ENCODE assay signal across 27 cellular contexts in the genomic region with DNA sequence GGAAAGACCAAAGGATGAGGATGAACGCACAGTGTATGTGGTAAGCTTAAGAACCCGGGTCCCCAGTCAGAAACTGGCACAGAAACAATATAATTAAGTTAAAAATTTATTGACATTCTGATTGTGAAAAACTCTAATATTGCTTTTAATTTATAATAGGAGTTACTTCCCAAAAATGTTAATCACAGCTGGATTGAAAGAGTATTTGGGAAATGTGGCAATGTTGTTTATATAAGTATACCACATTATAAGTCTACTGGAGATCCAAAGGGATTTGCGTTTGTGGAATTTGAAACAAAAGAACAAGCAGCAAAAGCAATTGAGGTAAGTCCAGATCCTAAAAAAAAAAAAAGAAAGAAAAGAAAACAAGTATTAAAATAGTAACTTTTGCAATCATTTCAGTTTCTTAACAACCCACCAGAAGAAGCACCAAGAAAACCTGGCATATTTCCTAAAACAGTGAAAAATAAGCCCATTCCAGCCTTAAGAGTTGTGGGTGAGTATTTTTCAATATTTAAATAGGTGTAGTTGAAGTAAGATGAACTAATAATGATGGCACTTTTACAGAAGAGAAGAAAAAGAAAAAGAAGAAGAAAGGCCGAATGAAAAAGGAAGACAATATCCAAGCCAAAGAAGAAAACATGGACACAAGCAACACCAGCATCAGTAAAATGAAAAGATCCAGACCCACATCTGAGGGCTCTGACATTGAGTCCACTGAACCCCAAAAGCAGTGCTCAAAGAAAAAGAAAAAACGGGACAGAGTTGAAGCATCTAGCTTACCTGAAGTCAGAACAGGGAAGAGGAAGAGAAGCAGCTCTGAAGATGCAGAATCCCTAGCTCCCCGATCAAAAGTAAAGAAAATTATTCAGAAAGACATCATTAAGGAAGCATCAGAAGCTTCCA. TPM values are rescaled to one million over a fixed set of nuclear protein-coding genes. Genes with fewer than 3 reads are reported as not detected.
DNase-seq lines count a peak whose midpoint lies in the region; ATAC-seq, FAIRE-seq and TF ChIP-seq lines count a peak whose summit lies in the region.
"Had no signal": no experiment of that assay in that cellular context is flagged by ENCODE, and none has a peak within 500 bp of the region (broad histone marks: within the 10 kb centered on the region; RNA-seq: fewer than 3 reads in every experiment).

No MANE protein-coding gene starts in this region.

- TSS peak; percentile 88 for BruUV-seq in Calu3 (replicated peaks; lab: Mats Ljungman, UMichigan)

- TF ChIP-seq POLR2A in H54 (IDR thresholded peaks at IDR 0.05; ENCODE audit: low read depth, low read length) (no peak), GM18505 (IDR thresholded peaks at IDR 0.05; ENCODE audit: borderline replicate concordance, extremely low read depth, insufficient read depth, insufficient read length) (no peak)

- H3K36me3 Mint-ChIP-seq in Calu3 (ENCODE audit: insufficient read depth, unreplicated experiment), result no peaks in the 10 kb centered on the region
- peaks cover 54% of the 10 kb centered on the region for H3K36me3 Mint-ChIP-seq in central memory CD8-positive, alpha-beta T cell (ENCODE audit: insufficient read depth)

- no peaks in the 10 kb centered on the region for H3K4me1 Mint-ChIP-seq in Calu3 (ENCODE audit: low read depth, unreplicated experiment)
- H3K4me1 Mint-ChIP-seq in central memory CD8-positive, alpha-beta T cell, result peaks cover 12% of the 10 kb centered on the region

- ATAC-seq in central memory CD8-positive, alpha-beta T cell (replicated peaks; ENCODE audit: extremely low read depth, poor library complexity, severe bottlenecking), result no peak
- ATAC-seq in GM18505 (IDR thresholded peaks at IDR 0.05; ENCODE audit: unreplicated experiment), result no peak
- ATAC-seq in GM21381 (IDR thresholded peaks at IDR 0.05; ENCODE audit: unreplicated experiment), result no peak
- ATAC-seq: foreskin keratinocyte, left ventricle myocardium superior, sciatic nerve had no signal

- H3K4me1 ChIP-seq in HUES6 (ENCODE audit: control insufficient read depth, insufficient read depth, low read length) (peaks cover 13% of the 10 kb centered on the region; the same call in 1 of the 2 replicates), iPS-18a (ENCODE audit: control insufficient read depth, low read depth, low read length) (peaks cover 26% of the 10 kb centered on the region)
- H3K4me1 ChIP-seq: ascending aorta, foreskin keratinocyte had no signal

- H3K9me3 ChIP-seq in HUES6 (ENCODE audit: control insufficient read depth, insufficient read depth, low read depth, low read length), result no peaks in the 10 kb centered on the region
- H3K9me3 ChIP-seq in iPS-18a (ENCODE audit: control insufficient read depth, low read depth, low read length), result no peaks in the 10 kb centered on the region
- H3K9me3 ChIP-seq: ascending aorta; BLaER1 treated with 17β-estradiol and CSF1 and Interleukin-3, amounts not matched to agents 10 nM and 100 nM; transverse colon had no signal

- CTCF ChIA-PET in Calu3 (lab: Charles Lee), result no interaction called here

- H3K27me3 ChIP-seq in HUES6 (ENCODE audit: control insufficient read depth, insufficient read depth, low read length), result no peaks in the 10 kb centered on the region
- H3K27me3 ChIP-seq in iPS-18a (ENCODE audit: control insufficient read depth, insufficient read depth, low read length), result no peaks in the 10 kb centered on the region
- H3K27me3 ChIP-seq: ascending aorta; BLaER1 treated with 17β-estradiol and CSF1 and Interleukin-3, amounts not matched to agents 10 nM and 100 nM; foreskin keratinocyte; transverse colon had no signal

- peaks cover 31% of the 10 kb centered on the region for H3K36me3 ChIP-seq in HUES6 (ENCODE audit: control insufficient read depth, insufficient read depth, low read length)
- peaks cover 28% of the 10 kb centered on the region for H3K36me3 ChIP-seq in iPS-18a (ENCODE audit: control insufficient read depth, low read depth, low read length)

- intact Hi-C loops in Calu3 (cut with micrococcal nuclease; ENCODE audit: unreplicated experiment), result no loop called here

- H3K9ac ChIP-seq in HUES6 (ENCODE audit: low read length), result peak overlapping the region; percentile 98
- peak overlapping the region; percentile 99 for H3K9ac ChIP-seq in iPS-18a (ENCODE audit: low read length)
- H3K9ac ChIP-seq: BLaER1 treated with 17β-estradiol and CSF1 and Interleukin-3, amounts not matched to agents 10 nM and 100 nM; GM23248 had no signal

- H3K27me3 Mint-ChIP-seq in Calu3 (ENCODE audit: unreplicated experiment), result no peaks in the 10 kb centered on the region
- no peaks in the 10 kb centered on the region for H3K27me3 Mint-ChIP-seq in central memory CD8-positive, alpha-beta T cell
- H3K27me3 Mint-ChIP-seq: activated B cell treated with CpG ODN at 0.5 μM for 24 hours; activated naive CD8-positive, alpha-beta T cell treated with anti-CD3 and anti-CD28 coated beads for 36 hours; stimulated activated naive CD8-positive, alpha-beta T cell treated with anti-CD3 and anti-CD28 coated beads, Interleukin-15, Interleukin-2, amounts not matched to agents 100 ng/mL and 50 ng/mL, for 24 hours had no signal

- no peaks in the 10 kb centered on the region for H3K9me3 Mint-ChIP-seq in Calu3 (ENCODE audit: low read depth, unreplicated experiment)
- H3K9me3 Mint-ChIP-seq in central memory CD8-positive, alpha-beta T cell, result no peaks in the 10 kb centered on the region
- H3K9me3 Mint-ChIP-seq: activated B cell treated with CpG ODN at 0.5 μM for 24 hours; activated naive CD8-positive, alpha-beta T cell treated with anti-CD3 and anti-CD28 coated beads for 36 hours; activated T-helper 2 cell treated with anti-CD3 and anti-CD28 coated beads, Interferon-gamma antibody, Interleukin-2, Interleukin-4, amounts not matched to agents 10 μg/mL and 5 μg/mL and 100 μg/mL, durations not matched to agents 14 hours and 24 hours and 36 hours; stimulated activated naive CD8-positive, alpha-beta T cell treated with anti-CD3 and anti-CD28 coated beads, Interleukin-15, Interleukin-2, amounts not matched to agents 100 ng/mL and 50 ng/mL, for 24 hours had no signal

- H3K4me3 ChIP-seq in HUES6 (ENCODE audit: low read depth, low read length) (peak overlapping the region; percentile 78), iPS-18a (ENCODE audit: low read length) (peak overlapping the region; percentile 96)
- H3K4me3 ChIP-seq: ascending aorta; BLaER1 treated with 17β-estradiol and CSF1 and Interleukin-3, amounts not matched to agents 10 nM and 100 nM; GM23248; transverse colon had no signal

- FAIRE-seq in H54 (lab: Jason Lieb, UNC), result no peak

- no peak for TF ChIP-seq CTCF in Calu3 (IDR thresholded peaks at IDR 0.05; ENCODE audit: unreplicated experiment)

- DNase-seq in Calu3 (no peak), H54 (ENCODE audit: insufficient read length, low spot score) (no peak)
- no peak for DNase-seq in central memory CD8-positive, alpha-beta T cell (ENCODE audit: low spot score in 2 of 2)
- DNase-seq in stimulated activated CD4-positive, alpha-beta T cell treated with anti-CD3 and anti-CD28 coated beads, Interleukin-1b, Interleukin-23, amount 100 ng/mL, for 48 hours, result no peak
- DNase-seq: activated B cell treated with CpG ODN at 0.5 μM for 24 hours; activated CD8-positive, alpha-beta memory T cell treated with anti-CD3 and anti-CD28 coated beads, Interleukin-2, amount 50 U/mL, for 4 hours; activated naive CD8-positive, alpha-beta T cell treated with anti-CD3 and anti-CD28 coated beads for 36 hours; foreskin keratinocyte; islet precursor cell; left ventricle myocardium superior; NCI-H1092 treated with DMSO at 0.1 percent for 48 hours; NCI-H2029; NCI-H2227 treated with DMSO at 0.1 percent for 48 hours; NCI-H69; stimulated activated CD4-positive, alpha-beta T cell treated with anti-CD3 and anti-CD28 coated beads, Interleukin-15, amount 100 ng/mL, for 24 hours; T-helper 9 cell; transverse colon had no signal

- no peak overlapping the region for H3K4me3 Mint-ChIP-seq in Calu3 (ENCODE audit: low read depth, unreplicated experiment)
- no peak overlapping the region for H3K4me3 Mint-ChIP-seq in central memory CD8-positive, alpha-beta T cell
- H3K4me3 Mint-ChIP-seq: activated B cell treated with CpG ODN at 0.5 μM for 24 hours; activated naive CD8-positive, alpha-beta T cell treated with anti-CD3 and anti-CD28 coated beads for 36 hours; stimulated activated naive CD8-positive, alpha-beta T cell treated with anti-CD3 and anti-CD28 coated beads, Interleukin-15, Interleukin-2, amounts not matched to agents 100 ng/mL and 50 ng/mL, for 24 hours had no signal

- H3K27ac ChIP-seq in HUES6 (ENCODE audit: low read depth, low read length) (peak overlapping the region; percentile 100), iPS-18a (ENCODE audit: low read length) (peak overlapping the region; percentile 99)
- H3K27ac ChIP-seq: ascending aorta; BLaER1 treated with 17β-estradiol and CSF1 and Interleukin-3, amounts not matched to agents 10 nM and 100 nM; foreskin keratinocyte; GM23248; transverse colon had no signal

- H3K27ac Mint-ChIP-seq in Calu3 (ENCODE audit: unreplicated experiment), result no peak overlapping the region
- H3K27ac Mint-ChIP-seq in central memory CD8-positive, alpha-beta T cell (ENCODE audit: low read depth), result peak overlapping the region; percentile 53
- H3K27ac Mint-ChIP-seq: activated B cell treated with CpG ODN at 0.5 μM for 24 hours; activated naive CD8-positive, alpha-beta T cell treated with anti-CD3 and anti-CD28 coated beads for 36 hours; activated T-helper 2 cell treated with anti-CD3 and anti-CD28 coated beads, Interferon-gamma antibody, Interleukin-2, Interleukin-4, amounts not matched to agents 10 μg/mL and 5 μg/mL and 100 μg/mL, durations not matched to agents 14 hours and 24 hours and 36 hours; stimulated activated naive CD8-positive, alpha-beta T cell treated with anti-CD3 and anti-CD28 coated beads, Interleukin-15, Interleukin-2, amounts not matched to agents 100 ng/mL and 50 ng/mL, for 24 hours had no signal

RNA-seq across cellular contexts. Expression of gene LARP7, which starts 9.9 kb away (rescaled TPM):
- total RNA-seq in Calu3 (2022), result 22.6 and 27.4 TPM in 2 replicates

RNA-seq across cellular contexts. Expression of gene ZGRF1, which starts 10.2 kb away (rescaled TPM):
- total RNA-seq in Calu3 (2022), result 10.5 and 12.6 TPM in 2 replicates
